3 cellular contexts compared by ENCODE assay signal in genomic region chr5:140154710-140155381, GRCh38.
A peak's percentile ranks its signal among the peaks of the same experiment; 100 is the strongest.
TF ChIP-seq lines count a peak whose summit lies in the region.

No MANE protein-coding gene starts in this region.

TF ChIP-seq in HEK293, 187 proteins besides CTCF, POLR2A, EP300 and RAD21:
- TF ChIP-seq KLF1 (tag by site-specific recombination; IDR thresholded peaks at IDR 0.05) = peak; percentile 92

TF ChIP-seq in K562, 482 proteins besides CTCF, POLR2A, EP300 and RAD21:
- TF ChIP-seq KDM1A (IDR thresholded peaks at IDR 0.05) (peak in 1 of 2 experiments; percentile 25; a peak in 1 of 4 replicates), RBM25 (IDR thresholded peaks at IDR 0.05; ENCODE audit: low read depth, low read length, severe bottlenecking) (peak; percentile 92), BCOR (IDR thresholded peaks at IDR 0.05) (peak; percentile 56; the same call in 1 of the 2 replicates), SMARCA5 (IDR thresholded peaks at IDR 0.05) (peak; percentile 42; the same call in 1 of the 2 replicates)

TF ChIP-seq in H1, 55 proteins besides CTCF, POLR2A, EP300 and RAD21:
- TF ChIP-seq KDM1A (IDR thresholded peaks at IDR 0.05; ENCODE audit: borderline replicate concordance, low read length) = peak; percentile 60; the same call in 1 of the 2 replicates
